10 cellular contexts compared by ENCODE assay signal in genomic region chr6:39274903-39275302, GRCh38. TPM values are rescaled to one million over a fixed set of nuclear protein-coding genes. Genes with fewer than 3 reads are reported as not detected.
"Had no signal": no experiment of that assay in that cellular context is flagged by ENCODE, and none has a peak within 500 bp of the region (broad histone marks: within the 10 kb centered on the region; RNA-seq: fewer than 3 reads in every experiment).

No MANE protein-coding gene starts in this region.

- H3K27ac Mint-ChIP-seq: H9, HFFc6, IgD-negative memory B cell had no signal

- H3K9ac ChIP-seq: GM23248 had no signal

- DNase-seq: GM23248, GOT3, H9, HFFc6, KG1 had no signal

- ATAC-seq: HCT116 had no signal

- FAIRE-seq: H54, HTR-8/SVneo had no signal

- H3K4me3 ChIP-seq: GM23248 had no signal

- H3K4me3 Mint-ChIP-seq: H9, HFFc6, IgD-negative memory B cell had no signal

- H3K27ac ChIP-seq: GM23248 had no signal

- H2AFZ ChIP-seq: GM23248 had no signal

- H3K9me3 Mint-ChIP-seq: H9 had no signal

- H3K36me3 Mint-ChIP-seq: IgD-negative memory B cell had no signal

RNA-seq across cellular contexts. Expression of gene KCNK17, which starts 39.3 kb away (rescaled TPM):
- total RNA-seq: GM23248, HFFc6 had no signal
- polyA plus RNA-seq: GM23248, IgD-negative memory B cell had no signal

RNA-seq across cellular contexts. Expression of gene KCNK5, which starts 45.6 kb away (rescaled TPM):
- total RNA-seq: GM23248, HFFc6 had no signal
- polyA plus RNA-seq: GM23248, IgD-negative memory B cell had no signal

RNA-seq across cellular contexts. Expression of gene KCNK16, which starts 47.6 kb away (rescaled TPM):
- total RNA-seq: GM23248, H9, HFFc6, HT-29 had no signal
- polyA plus RNA-seq: GM23248, IgD-negative memory B cell had no signal
